9 cellular contexts compared by ENCODE assay signal in genomic region chr7:55250313-55250712, GRCh38.
DNase-seq lines count a peak whose midpoint lies in the region; ATAC-seq and TF ChIP-seq lines count a peak whose summit lies in the region.
"Had no signal": no experiment of that assay in that cellular context is flagged by ENCODE, and none has a peak within 500 bp of the region (broad histone marks: within the 10 kb centered on the region; RNA-seq: fewer than 3 reads in every experiment).

No MANE protein-coding gene starts in this region.

- H3K27me3 ChIP-seq in SK-N-SH (ENCODE audit: insufficient read depth): no peaks in the 10 kb centered on the region

- DNase-seq in SK-N-SH: peak; percentile 66
- DNase-seq in OCI-LY7 (ENCODE audit: low spot score): no peak
- peak; percentile 25 for DNase-seq in fibroblast of pulmonary artery (ENCODE audit: low read depth)
- peak; percentile 20 for DNase-seq in type B pancreatic cell (ENCODE audit: extremely low spot score, unreplicated experiment)
- no peak for DNase-seq in activated gamma-delta T cell treated with Interleukin-2 at 50 U/mL for 16 hours
- no peak for DNase-seq in OCI-M1 (lab: John Stamatoyannopoulos, UW)

- H3K9me2 ChIP-seq in SK-N-SH (no peaks in the 10 kb centered on the region), OCI-LY7 (ENCODE audit: insufficient read depth, low read length) (no peaks in the 10 kb centered on the region)

- H3K9me3 Mint-ChIP-seq in type B pancreatic cell: peaks cover 5% of the 10 kb centered on the region

- no peaks in the 10 kb centered on the region for H3K79me2 ChIP-seq in SK-N-SH (ENCODE audit: insufficient read depth)
- H3K79me2 ChIP-seq in OCI-LY7 (ENCODE audit: insufficient read depth, low read depth, low read length): no peaks in the 10 kb centered on the region

- H3K4me3 Mint-ChIP-seq in type B pancreatic cell: no peak overlapping the region

- no peak overlapping the region for H3K27ac Mint-ChIP-seq in type B pancreatic cell

- CTCF ChIA-PET in SK-N-SH (lab: Yijun Ruan, JAX): interaction anchor here (0.8 to 16.7 kb wide), 11 partner anchors 16 to 466 kb away, joined by 3 to 1068 read pairs (median 4); no protein-coding TSS in a partner anchor
- CTCF ChIA-PET in OCI-LY7 (lab: Charles Lee; ENCODE audit: unreplicated experiment): no interaction called here

- H3K36me3 ChIP-seq in SK-N-SH (replicated peaks in 1 of 2; ENCODE audit: control insufficient read depth in 1 of 2, insufficient read depth in 2 of 2, low read length in 1 of 2) (no peaks in the 10 kb centered on the region), OCI-LY7 (ENCODE audit: insufficient read depth, low read length) (no peaks in the 10 kb centered on the region)

- TF ChIP-seq CTCF in SK-N-SH (IDR thresholded peaks at IDR 0.05): peak; percentile 65
- TF ChIP-seq CTCF in OCI-LY7 (conservative IDR thresholded peaks at IDR 0.05; ENCODE audit: low read length): peak; percentile 69
- TF ChIP-seq CTCF in fibroblast of pulmonary artery (IDR thresholded peaks at IDR 0.05; ENCODE audit: low read length, missing control alignments): peak; percentile 56
- peak; percentile 72 for TF ChIP-seq CTCF in type B pancreatic cell (conservative IDR thresholded peaks at IDR 0.05)

- no peak overlapping the region for H3K4me2 ChIP-seq in SK-N-SH
- no peak overlapping the region for H3K4me2 ChIP-seq in OCI-LY7 (ENCODE audit: low read length)

- WGBS in SK-N-SH (ENCODE audit: low lambda C conversion rate): 62% methylated on average over 7 of the region's 7 CpGs

- H2AFZ ChIP-seq in SK-N-SH (ENCODE audit: low read depth) (no peak overlapping the region), OCI-LY7 (ENCODE audit: low read length) (no peak overlapping the region)

- no peak for TF ChIP-seq EP300 in SK-N-SH (IDR thresholded peaks at IDR 0.05; ENCODE audit: borderline replicate concordance in 1 of 2, low read depth in 1 of 2, low read length in 1 of 2)

- H3K27ac ChIP-seq in SK-N-SH (ENCODE audit: low read depth in 2 of 2, low read length in 1 of 2) (no peak overlapping the region), OCI-LY7 (ENCODE audit: low read depth, low read length, poor library complexity, severe bottlenecking) (no peak overlapping the region)

- peaks cover 36% of the 10 kb centered on the region for H3K27me3 Mint-ChIP-seq in type B pancreatic cell

- TF ChIP-seq RAD21 in SK-N-SH (IDR thresholded peaks at IDR 0.05; ENCODE audit: low read length): peak; percentile 33

- H3K4me1 Mint-ChIP-seq in type B pancreatic cell (ENCODE audit: unreplicated experiment): peaks cover 2% of the 10 kb centered on the region

- POLR2A ChIA-PET in SK-N-SH (lab: Yijun Ruan, JAX): no interaction called here
- POLR2A ChIA-PET in OCI-LY7 (lab: Charles Lee): no interaction called here

- no TSS peak for BruUV-seq in OCI-LY7 (replicated peaks; lab: Mats Ljungman, UMichigan)

- H3K36me3 Mint-ChIP-seq in type B pancreatic cell: no peaks in the 10 kb centered on the region

- no peaks in the 10 kb centered on the region for H4K20me1 ChIP-seq in SK-N-SH (ENCODE audit: insufficient read depth)
- no peaks in the 10 kb centered on the region for H4K20me1 ChIP-seq in OCI-LY7 (ENCODE audit: insufficient read depth, low read length)

- H3K9me3 ChIP-seq in SK-N-SH (no peaks in the 10 kb centered on the region), OCI-LY7 (ENCODE audit: low read length) (no peaks in the 10 kb centered on the region)

- ATAC-seq in SK-N-SH treated with all-trans-retinoic acid at 6 μM for 48 hours (no peak), HG03565 (IDR thresholded peaks at IDR 0.05; ENCODE audit: unreplicated experiment) (no peak)
- ATAC-seq: right cardiac atrium had no signal

- H3K4me1 ChIP-seq in SK-N-SH (ENCODE audit: control insufficient read depth in 1 of 2, insufficient read depth in 2 of 2, low read depth in 1 of 2, low read length in 1 of 2): peaks cover 9 to 14% of the 10 kb centered on the region in 2 experiments
- peaks cover 4% of the 10 kb centered on the region for H3K4me1 ChIP-seq in OCI-LY7 (ENCODE audit: insufficient read depth, low read length, poor library complexity, severe bottlenecking)

- intact Hi-C loops in OCI-LY7 (cut with micrococcal nuclease; ENCODE audit: unreplicated experiment): loop anchor here (10.0 kb wide), 1 partner anchor 166 kb away; no protein-coding TSS in a partner anchor

- H3K9ac ChIP-seq in SK-N-SH: no peak overlapping the region

- H3F3A ChIP-seq in SK-N-SH (replicated peaks; ENCODE audit: insufficient read depth): no peaks in the 10 kb centered on the region

- H3K4me3 ChIP-seq in SK-N-SH (ENCODE audit: low read depth in 2 of 2, low read length in 1 of 2): no peak overlapping the region
- no peak overlapping the region for H3K4me3 ChIP-seq in OCI-LY7 (ENCODE audit: low read depth, low read length, poor library complexity, severe bottlenecking)
- no peak overlapping the region for H3K4me3 ChIP-seq in fibroblast of pulmonary artery (replicated peaks; ENCODE audit: low read depth, low read length)

TF ChIP-seq in SK-N-SH, 30 proteins besides CTCF, POLR2A, EP300 and RAD21:
- TF ChIP-seq SIN3A (IDR thresholded peaks at IDR 0.05; ENCODE audit: borderline replicate concordance, low read depth, low read length): no peak
TF ChIP-seq in SK-N-SH: peak in this region for 0.

TF ChIP-seq in SK-N-SH treated with all-trans-retinoic acid at 6 μM for 48 hours, 23 proteins besides CTCF, POLR2A, EP300 and RAD21:
- TF ChIP-seq BACH2 (CRISPR knock-in tag; IDR thresholded peaks at IDR 0.05; ENCODE audit: borderline replicate concordance) (no peak), ZFP3 (CRISPR knock-in tag; IDR thresholded peaks at IDR 0.05) (no peak), SNAI2 (CRISPR knock-in tag; IDR thresholded peaks at IDR 0.05) (no peak), PPARA (CRISPR knock-in tag; IDR thresholded peaks at IDR 0.05; ENCODE audit: borderline replicate concordance) (no peak), ZNF70 (CRISPR knock-in tag; IDR thresholded peaks at IDR 0.05) (no peak), RARB (CRISPR knock-in tag; IDR thresholded peaks at IDR 0.05) (no peak), ZFP30 (CRISPR knock-in tag; IDR thresholded peaks at IDR 0.05) (no peak), ZNF8 (CRISPR knock-in tag; IDR thresholded peaks at IDR 0.05) (no peak)
- TF ChIP-seq, protein P1, sequence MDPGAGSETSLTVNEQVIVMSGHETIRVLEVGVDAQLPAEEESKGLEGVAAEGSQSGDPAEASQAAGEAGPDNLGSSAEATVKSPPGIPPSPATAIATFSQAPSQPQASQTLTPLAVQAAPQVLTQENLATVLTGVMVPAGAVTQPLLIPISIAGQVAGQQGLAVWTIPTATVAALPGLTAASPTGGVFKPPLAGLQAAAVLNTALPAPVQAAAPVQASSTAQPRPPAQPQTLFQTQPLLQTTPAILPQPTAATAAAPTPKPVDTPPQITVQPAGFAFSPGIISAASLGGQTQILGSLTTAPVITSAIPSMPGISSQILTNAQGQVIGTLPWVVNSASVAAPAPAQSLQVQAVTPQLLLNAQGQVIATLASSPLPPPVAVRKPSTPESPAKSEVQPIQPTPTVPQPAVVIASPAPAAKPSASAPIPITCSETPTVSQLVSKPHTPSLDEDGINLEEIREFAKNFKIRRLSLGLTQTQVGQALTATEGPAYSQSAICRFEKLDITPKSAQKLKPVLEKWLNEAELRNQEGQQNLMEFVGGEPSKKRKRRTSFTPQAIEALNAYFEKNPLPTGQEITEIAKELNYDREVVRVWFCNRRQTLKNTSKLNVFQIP (CRISPR knock-in tag; IDR thresholded peaks at IDR 0.05; ENCODE audit: borderline replicate concordance, low read depth): no peak
- TF ChIP-seq, protein P2, sequence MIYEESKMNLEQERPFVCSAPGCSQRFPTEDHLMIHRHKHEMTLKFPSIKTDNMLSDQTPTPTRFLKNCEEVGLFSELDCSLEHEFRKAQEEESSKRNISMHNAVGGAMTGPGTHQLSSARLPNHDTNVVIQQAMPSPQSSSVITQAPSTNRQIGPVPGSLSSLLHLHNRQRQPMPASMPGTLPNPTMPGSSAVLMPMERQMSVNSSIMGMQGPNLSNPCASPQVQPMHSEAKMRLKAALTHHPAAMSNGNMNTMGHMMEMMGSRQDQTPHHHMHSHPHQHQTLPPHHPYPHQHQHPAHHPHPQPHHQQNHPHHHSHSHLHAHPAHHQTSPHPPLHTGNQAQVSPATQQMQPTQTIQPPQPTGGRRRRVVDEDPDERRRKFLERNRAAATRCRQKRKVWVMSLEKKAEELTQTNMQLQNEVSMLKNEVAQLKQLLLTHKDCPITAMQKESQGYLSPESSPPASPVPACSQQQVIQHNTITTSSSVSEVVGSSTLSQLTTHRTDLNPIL (CRISPR knock-in tag; IDR thresholded peaks at IDR 0.05; ENCODE audit: low read depth): no peak

Comparison
In these comparisons a context has a peak if more than half of its experiments do, and no peak if none do; other contexts are left out.
1. DNase-seq: peak in SK-N-SH (single experiment), fibroblast of pulmonary artery (single experiment) and type B pancreatic cell (single experiment); none in OCI-LY7 (single experiment), activated gamma-delta T cell treated with Interleukin-2 at 50 U/mL for 16 hours (single experiment) and OCI-M1 (single experiment).
2. Peak in every context shown above with its lines, with median percentiles within 50 percentile points of each other: CTCF ChIP-seq.